ENCODE assay signal across 14 cellular contexts in the genomic region with DNA sequence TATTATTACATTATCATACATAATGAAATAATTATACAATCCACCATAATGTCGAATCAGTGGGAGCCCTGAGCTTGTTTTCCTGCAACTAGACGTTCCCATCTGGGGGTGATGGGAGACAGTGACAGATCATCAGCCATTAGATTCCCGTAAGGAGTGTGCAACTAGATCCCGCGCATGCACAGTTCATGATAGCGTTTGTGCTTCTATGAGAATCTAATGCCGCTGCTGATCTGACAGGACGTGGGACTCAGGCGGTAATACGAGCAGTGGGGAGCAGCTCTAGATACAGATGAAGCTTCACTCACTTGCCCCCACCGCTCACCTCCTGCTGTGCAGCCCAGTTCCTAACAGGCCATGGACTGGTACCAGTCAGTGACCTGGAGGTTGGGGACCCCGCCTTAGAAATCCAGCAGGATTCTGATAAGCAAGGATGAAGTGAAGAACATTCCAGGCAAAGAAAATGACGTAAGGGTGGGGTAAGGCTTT.
"Had no signal": no experiment of that assay in that cellular context is flagged by ENCODE, and none has a peak within 500 bp of the region (broad histone marks: within the 10 kb centered on the region; RNA-seq: fewer than 3 reads in every experiment).

No MANE protein-coding gene starts in this region.

- DNase-seq: activated CD4-positive, alpha-beta T cell treated with anti-CD3 and anti-CD28 coated beads, Interleukin-2, amount 50 U/mL, for 48 hours; activated CD4-positive, CD25-positive, alpha-beta regulatory T cell treated with anti-CD3 and anti-CD28 coated beads, Interleukin-2, amount 50 U/mL, for 72 hours; activated naive CD4-positive, alpha-beta T cell treated with Interleukin-2 at 50 U/mL for 16 hours; activated naive CD8-positive, alpha-beta T cell treated with anti-CD3 and anti-CD28 coated beads, Interleukin-2, amount 50 U/mL, for 24 hours; aorta; cortex of kidney; effector CD8-positive, alpha-beta T cell; foreskin fibroblast; left ventricle myocardium superior; mesenchymal stem cell; natural killer cell; stimulated activated naive B cell treated with anti-CD40 and anti-IgM and Interleukin-4, amounts not matched to agents 10 μg/mL and 1 μg/mL and 100 μg/mL, for 72 hours; T-helper 9 cell; thyroid gland had no signal

- H3K4me3 ChIP-seq: thyroid gland had no signal

- H3K4me3 Mint-ChIP-seq: activated naive CD8-positive, alpha-beta T cell treated with anti-CD3 and anti-CD28 coated beads, Interleukin-2, amount 50 U/mL, for 24 hours; natural killer cell; stimulated activated naive B cell treated with anti-CD40 and anti-IgM and Interleukin-4, amounts not matched to agents 10 μg/mL and 1 μg/mL and 100 μg/mL, for 72 hours had no signal

- H3K27me3 Mint-ChIP-seq: activated naive CD8-positive, alpha-beta T cell treated with anti-CD3 and anti-CD28 coated beads, Interleukin-2, amount 50 U/mL, for 24 hours; stimulated activated naive B cell treated with anti-CD40 and anti-IgM and Interleukin-4, amounts not matched to agents 10 μg/mL and 1 μg/mL and 100 μg/mL, for 72 hours had no signal

- H3K9me3 ChIP-seq: thyroid gland had no signal

- H3K36me3 ChIP-seq: thyroid gland had no signal

- H3K9me3 Mint-ChIP-seq: activated naive CD8-positive, alpha-beta T cell treated with anti-CD3 and anti-CD28 coated beads, Interleukin-2, amount 50 U/mL, for 24 hours; natural killer cell; stimulated activated naive B cell treated with anti-CD40 and anti-IgM and Interleukin-4, amounts not matched to agents 10 μg/mL and 1 μg/mL and 100 μg/mL, for 72 hours had no signal

- H3K27ac ChIP-seq: thyroid gland had no signal

- H3K27ac Mint-ChIP-seq: natural killer cell; stimulated activated naive B cell treated with anti-CD40 and anti-IgM and Interleukin-4, amounts not matched to agents 10 μg/mL and 1 μg/mL and 100 μg/mL, for 72 hours had no signal

- H3K27me3 ChIP-seq: thyroid gland had no signal
